In genomic region chr10:11178606-11179221, GRCh38 we compare ENCODE assay signal across 8 cellular contexts.
DNase-seq lines count a peak whose midpoint lies in the region; ATAC-seq and TF ChIP-seq lines count a peak whose summit lies in the region.

No MANE protein-coding gene starts in this region.

- peak; percentile 2 for DNase-seq in ELR (ENCODE audit: low read depth)
- peak; percentile 6 for DNase-seq in M059J (ENCODE audit: low read depth)
- peak; percentile 87 for DNase-seq in activated CD8-positive, alpha-beta memory T cell treated with anti-CD3 and anti-CD28 coated beads for 24 hours
- DNase-seq in fibroblast of villous mesenchyme (ENCODE audit: low read depth), result peak; percentile 9
- peak; percentile 74 to 78 for DNase-seq in stimulated activated CD4-positive, alpha-beta T cell treated with anti-CD3 and anti-CD28 coated beads, Interleukin-15, amount 100 ng/mL, for 48 hours (ENCODE audit: low read depth in 2 of 2)
- no peak for DNase-seq in NCI-H1436 (lab: John Stamatoyannopoulos, UW)
- no peak for DNase-seq in MG63

- H3K36me3 ChIP-seq in MG63, result no peaks in the 10 kb centered on the region

- no peaks in the 10 kb centered on the region for H3K9me3 ChIP-seq in MG63

- peak; percentile 87 for ATAC-seq in GM21717 (IDR thresholded peaks at IDR 0.05; ENCODE audit: unreplicated experiment)

- TF ChIP-seq CTCF in fibroblast of villous mesenchyme (IDR thresholded peaks at IDR 0.05; ENCODE audit: insufficient read depth, low read depth, low read length), result no peak

- H3K4me3 ChIP-seq in fibroblast of villous mesenchyme (ENCODE audit: low read depth, low read length) (no peak overlapping the region), MG63 (no peak overlapping the region)

- no peaks in the 10 kb centered on the region for H3K27me3 ChIP-seq in MG63

Comparison
In these comparisons a context has a peak if more than half of its experiments do, and no peak if none do; other contexts are left out.
1. DNase-seq: peak in ELR (single experiment), M059J (single experiment), activated CD8-positive, alpha-beta memory T cell treated with anti-CD3 and anti-CD28 coated beads for 24 hours (single experiment), fibroblast of villous mesenchyme (single experiment) and stimulated activated CD4-positive, alpha-beta T cell treated with anti-CD3 and anti-CD28 coated beads, Interleukin-15, amount 100 ng/mL, for 48 hours (2 of 2); none in NCI-H1436 (single experiment) and MG63 (single experiment).